ENCODE assay signal across 10 cellular contexts in the genomic region with DNA sequence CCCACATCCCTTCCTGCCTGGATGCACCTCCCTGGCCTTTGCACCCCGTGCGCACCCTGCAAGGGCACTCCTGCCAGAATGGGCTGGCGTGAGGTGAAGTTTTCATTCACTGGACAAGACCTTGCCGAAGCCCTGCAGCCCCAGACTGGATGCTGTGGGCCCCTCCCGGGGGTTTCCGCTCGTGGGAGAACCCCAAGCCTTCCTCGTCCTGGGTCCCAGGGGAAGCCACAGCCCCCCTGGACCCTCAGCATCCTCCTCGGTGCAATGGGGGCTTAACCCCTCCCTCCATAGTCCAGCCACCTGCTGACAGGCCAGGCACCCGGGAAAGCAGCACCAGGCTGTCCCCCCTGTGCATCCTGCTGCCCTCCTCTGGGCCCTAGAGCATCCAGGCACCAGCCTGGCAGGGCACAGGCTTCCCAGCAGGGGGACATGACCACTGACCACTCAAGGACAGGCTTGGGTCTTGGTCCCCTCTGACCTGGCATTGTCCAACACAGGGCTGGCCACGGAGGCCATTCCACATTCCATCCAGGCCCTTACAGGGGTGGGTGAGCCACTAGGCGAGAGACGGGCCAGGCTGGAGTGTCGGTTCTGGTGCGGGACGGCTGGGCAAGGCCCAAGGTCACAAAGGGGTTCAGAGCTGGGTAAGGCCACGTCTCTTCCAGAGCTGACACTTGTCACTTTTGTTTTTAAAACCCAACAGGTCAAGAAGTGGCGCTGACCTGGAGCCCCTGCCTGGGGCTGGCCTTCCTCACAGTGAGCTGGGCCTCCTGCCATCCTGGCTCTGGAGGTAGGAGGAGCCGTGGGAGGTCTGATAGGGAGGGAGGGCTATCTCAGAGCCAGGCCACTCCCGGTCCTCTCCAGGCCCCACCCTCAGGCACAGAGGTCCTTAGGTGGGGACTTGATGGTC. TPM values are rescaled to one million over a fixed set of nuclear protein-coding genes. Genes with fewer than 3 reads are reported as not detected.
DNase-seq lines count a peak whose midpoint lies in the region; ATAC-seq and TF ChIP-seq lines count a peak whose summit lies in the region.
"Had no signal": no experiment of that assay in that cellular context is flagged by ENCODE, and none has a peak within 500 bp of the region (broad histone marks: within the 10 kb centered on the region; RNA-seq: fewer than 3 reads in every experiment).

No MANE protein-coding gene starts in this region.

- peaks cover 3 to 81% (median 60%) of the 10 kb centered on the region in 4 donors for H3K36me3 ChIP-seq in upper lobe of left lung

- H3K27me3 Mint-ChIP-seq in chondrocyte (ENCODE audit: low read depth): no peaks in the 10 kb centered on the region
- H3K27me3 Mint-ChIP-seq: activated CD4-positive, alpha-beta memory T cell treated with anti-CD3 and anti-CD28 coated beads, Interleukin-2, amount 10 ng/mL, durations not matched to agents 7 days and 5 days had no signal

- H3K4me1 ChIP-seq in upper lobe of left lung: peaks cover 66 to 81% (median 72%) of the 10 kb centered on the region in 4 donors

- no peak overlapping the region for H3K4me3 Mint-ChIP-seq in chondrocyte (ENCODE audit: unreplicated experiment)
- H3K4me3 Mint-ChIP-seq: activated CD4-positive, alpha-beta memory T cell treated with anti-CD3 and anti-CD28 coated beads, Interleukin-2, amount 10 ng/mL, durations not matched to agents 7 days and 5 days had no signal

- H3K27me3 ChIP-seq in upper lobe of left lung: no peaks in the 10 kb centered on the region

- peak; percentile 50 for ATAC-seq in left lobe of liver
- ATAC-seq in upper lobe of left lung (ENCODE audit: low FRiP score in 2 of 2): peak in 1 of 2 donors; percentile 3
- ATAC-seq in HG03439 (IDR thresholded peaks at IDR 0.05; ENCODE audit: unreplicated experiment): no peak
- no peak for ATAC-seq in GM18517 (IDR thresholded peaks at IDR 0.05; ENCODE audit: unreplicated experiment)

- H3K27ac ChIP-seq in upper lobe of left lung: peak overlapping the region; percentile 66 to 93 (median 86)

- DNase-seq in NCI-H82 (lab: John Stamatoyannopoulos, UW) (peak; percentile 8), NCI-H82 treated with DMSO at 0.1 percent for 48 hours (lab: John Stamatoyannopoulos, UW; ENCODE audit: unreplicated experiment) (no peak), chondrocyte (ENCODE audit: low spot score) (no peak), left lobe of liver (ENCODE audit: low spot score) (peak; percentile 80), upper lobe of left lung (peak in 1 of 2 donors; percentile 54), KG1 (lab: John Stamatoyannopoulos, UW) (no peak)
- DNase-seq: activated CD4-positive, alpha-beta memory T cell treated with anti-CD3 and anti-CD28 coated beads, Interleukin-2, amount 10 ng/mL, durations not matched to agents 7 days and 5 days; NCI-H1092 treated with DMSO at 0.1 percent for 48 hours had no signal

- TF ChIP-seq CTCF in chondrocyte (IDR thresholded peaks at IDR 0.05) (peak; percentile 23), upper lobe of left lung (IDR thresholded peaks at IDR 0.05) (peak in 1 of 6 experiments; percentile 40)

- peaks cover 2% of the 10 kb centered on the region for H3K36me3 Mint-ChIP-seq in chondrocyte (ENCODE audit: low read depth)

- peak overlapping the region; percentile 3 for H3K27ac Mint-ChIP-seq in chondrocyte (ENCODE audit: unreplicated experiment)
- H3K27ac Mint-ChIP-seq: activated CD4-positive, alpha-beta memory T cell treated with anti-CD3 and anti-CD28 coated beads, Interleukin-2, amount 10 ng/mL, durations not matched to agents 7 days and 5 days had no signal

- H3K9me3 Mint-ChIP-seq in chondrocyte (ENCODE audit: low read depth): no peaks in the 10 kb centered on the region
- H3K9me3 Mint-ChIP-seq: activated CD4-positive, alpha-beta memory T cell treated with anti-CD3 and anti-CD28 coated beads, Interleukin-2, amount 10 ng/mL, durations not matched to agents 7 days and 5 days had no signal

- TF ChIP-seq POLR2A in upper lobe of left lung (IDR thresholded peaks at IDR 0.05): no peak

- peaks cover 68% of the 10 kb centered on the region for H3K4me1 Mint-ChIP-seq in chondrocyte (ENCODE audit: low read depth)
- H3K4me1 Mint-ChIP-seq: activated CD4-positive, alpha-beta memory T cell treated with anti-CD3 and anti-CD28 coated beads, Interleukin-2, amount 10 ng/mL, durations not matched to agents 7 days and 5 days had no signal

- no peak for TF ChIP-seq EP300 in upper lobe of left lung (IDR thresholded peaks at IDR 0.05)

- WGBS in upper lobe of left lung, 2 donors: 55 to 64% methylated on average over 11 to 20 of the region's 20 CpGs

- H3K9me3 ChIP-seq in upper lobe of left lung: no peaks in the 10 kb centered on the region

- no peak overlapping the region for H3K4me3 ChIP-seq in upper lobe of left lung

RNA-seq across cellular contexts. Expression of gene PPARA, which starts 41.5 kb away (rescaled TPM):
- 16.0 to 19.2 TPM (median 17.8 TPM) in 3 replicates for total RNA-seq in chondrocyte
- 122 TPM for total RNA-seq in left lobe of liver
- total RNA-seq in upper lobe of left lung: 10 to 100 TPM; 10.2 to 27.0 (median 20.9) TPM

Comparison
In these comparisons a context has a peak if more than half of its experiments do, and no peak if none do; other contexts are left out.
1. DNase-seq: peak in NCI-H82 (single experiment) and left lobe of liver (single experiment); none in NCI-H82 treated with DMSO at 0.1 percent for 48 hours (single experiment), chondrocyte (single experiment) and KG1 (single experiment).